In the genomic region with DNA sequence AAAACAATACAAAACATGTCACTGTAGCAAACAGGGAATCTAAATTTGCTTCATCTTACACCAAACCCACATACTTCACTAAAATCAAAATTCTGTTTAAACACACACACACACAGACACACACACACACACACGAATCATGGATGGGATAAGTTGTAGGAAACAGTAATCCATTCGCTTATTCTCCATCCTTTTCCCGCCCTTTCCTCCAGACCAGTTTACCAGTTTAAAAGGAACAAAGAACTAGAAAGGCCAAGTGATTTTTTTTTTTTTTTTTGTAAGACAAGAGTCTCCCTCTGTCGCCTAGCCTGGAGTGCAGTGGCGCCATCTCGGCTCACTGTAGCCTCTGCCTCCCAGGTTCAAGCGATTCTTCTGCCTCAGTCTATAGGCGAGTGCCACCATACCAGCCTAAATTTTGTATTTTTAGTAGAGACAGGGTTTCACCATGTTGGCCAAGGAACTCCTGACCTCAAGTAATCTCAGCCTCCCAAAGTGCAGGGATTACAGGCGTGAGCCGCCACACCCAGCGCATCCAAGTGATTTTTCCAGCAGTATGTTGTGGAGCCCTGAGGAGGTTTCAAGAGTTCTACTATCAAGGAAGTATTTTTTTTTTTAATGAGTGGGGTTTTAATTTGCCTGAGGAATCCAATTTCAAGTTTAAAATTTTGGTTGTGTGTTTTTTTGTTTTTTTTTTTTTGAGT, we compare ENCODE assay signal across 19 cellular contexts. TPM values are rescaled to one million over a fixed set of nuclear protein-coding genes. Genes with fewer than 3 reads are reported as not detected.
A peak's percentile ranks its signal among the peaks of the same experiment; 100 is the strongest.
DNase-seq lines count a peak whose midpoint lies in the region; ATAC-seq, FAIRE-seq and TF ChIP-seq lines count a peak whose summit lies in the region.
"Had no signal": no experiment of that assay in that cellular context is flagged by ENCODE, and none has a peak within 500 bp of the region (broad histone marks: within the 10 kb centered on the region; RNA-seq: fewer than 3 reads in every experiment).

No MANE protein-coding gene starts in this region.

- TF ChIP-seq EP300 in H1 (IDR thresholded peaks at IDR 0.05; ENCODE audit: borderline replicate concordance in 1 of 2, low read depth in 2 of 2, low read length in 2 of 2) = no peak

- H3K56ac ChIP-seq in H1 (replicated peaks; ENCODE audit: insufficient read length, low read depth, low read length) = no peak overlapping the region

- H2AFZ ChIP-seq in H1 (ENCODE audit: low read length) (no peak overlapping the region), osteoblast (ENCODE audit: low read length) (no peak overlapping the region)

- peaks cover 36 to 100% of the 10 kb centered on the region in 2 experiments for H3K79me2 ChIP-seq in H1 (ENCODE audit: control insufficient read depth in 1 of 2, insufficient read depth in 2 of 2, low read length in 2 of 2)
- peaks cover 100% of the 10 kb centered on the region for H3K79me2 ChIP-seq in osteoblast (ENCODE audit: insufficient read depth, low read length)

- no peak for DNase-seq in T-helper 2 cell treated with Interferon-gamma antibody and Interleukin-4, amounts not matched to agents 5 μg/mL and 100 μg/mL, for 36 hours (ENCODE audit: low spot score)
- no peak for DNase-seq in T-helper 2 cell
- DNase-seq in RWPE1 (ENCODE audit: low spot score) = no peak
- no peak for DNase-seq in H1 (ENCODE audit: low read depth in 1 of 2, low spot score in 2 of 2)
- DNase-seq in osteoblast (ENCODE audit: insufficient read length, low spot score, missing footprints) = no peak
- no peak for DNase-seq in AG20443 (ENCODE audit: low spot score)
- no peak for DNase-seq in colonic mucosa
- DNase-seq: activated CD4-positive, alpha-beta T cell treated with anti-CD3 and anti-CD28 coated beads for 1 hour; COR-L47; Kasumi-1; left ventricle myocardium superior; NCI-H2029; NCI-H526; stimulated activated CD4-positive, alpha-beta T cell treated with anti-CD3 and anti-CD28 coated beads, Interleukin-4, amount 100 ng/mL, for 1 hour; upper lobe of left lung had no signal

- H4K20me1 ChIP-seq in H1 (replicated peaks in 1 of 2; ENCODE audit: control insufficient read depth in 1 of 2, insufficient read depth in 2 of 2, low read length in 2 of 2) = peaks cover 6 to 8% of the 10 kb centered on the region in 2 experiments
- peaks cover 57% of the 10 kb centered on the region for H4K20me1 ChIP-seq in osteoblast (ENCODE audit: insufficient read depth, low read length)

- H3K4ac ChIP-seq in H1 (replicated peaks; ENCODE audit: insufficient read length, low read depth, low read length) = no peak overlapping the region

- TF ChIP-seq RAD21 in H1 (IDR thresholded peaks at IDR 0.05 in 1 of 2, conservative IDR thresholded peaks at IDR 0.05 in 1 of 2; ENCODE audit: low read depth in 2 of 2, low read length in 2 of 2) = no peak

- CTCF ChIA-PET in RWPE1 (lab: Yijun Ruan, JAX) = no interaction called here
- CTCF ChIA-PET in H1 (lab: Charles Lee; ENCODE audit: partially characterized antibody) = no interaction called here

- no peak overlapping the region for H2BK20ac ChIP-seq in H1 (ENCODE audit: low read length)

- no peak overlapping the region for H2AK5ac ChIP-seq in H1 (ENCODE audit: low read depth, low read length)

- no peaks in the 10 kb centered on the region for H3K9me3 Mint-ChIP-seq in T-helper 2 cell treated with Interferon-gamma antibody and Interleukin-4, amounts not matched to agents 5 μg/mL and 100 μg/mL, for 36 hours
- H3K9me3 Mint-ChIP-seq: T-helper 1 cell treated with Interleukin-12 subunit alpha and Interleukin-12 subunit beta and Interleukin-4 antibody, amounts not matched to agents 30 μg/mL and 1 μg/mL, for 36 hours had no signal

- H2BK5ac ChIP-seq in H1 (ENCODE audit: low read depth, low read length) = 0 out of 2 replicates have a peak overlapping the region, but pooled peaks have one; percentile 18

- no peak overlapping the region for H2BK120ac ChIP-seq in H1 (replicated peaks; ENCODE audit: low read depth, low read length)

- peaks cover 41% of the 10 kb centered on the region for H3K4me1 Mint-ChIP-seq in T-helper 2 cell treated with Interferon-gamma antibody and Interleukin-4, amounts not matched to agents 5 μg/mL and 100 μg/mL, for 36 hours (ENCODE audit: low read depth)

- peaks cover 8% of the 10 kb centered on the region for H3K36me3 Mint-ChIP-seq in T-helper 2 cell treated with Interferon-gamma antibody and Interleukin-4, amounts not matched to agents 5 μg/mL and 100 μg/mL, for 36 hours (ENCODE audit: low read depth)

- no peak overlapping the region for H3K23ac ChIP-seq in H1 (ENCODE audit: insufficient read length)

- H3K4me3 ChIP-seq in H1 (ENCODE audit: extremely low read depth in 1 of 4, insufficient read depth in 2 of 4, low read depth in 3 of 4, low read length in 4 of 4) = no peak overlapping the region; a peak in 1 of 8 replicates
- H3K4me3 ChIP-seq in osteoblast (ENCODE audit: insufficient read depth, low read length) = no peak overlapping the region
- no peak overlapping the region for H3K4me3 ChIP-seq in colonic mucosa
- H3K4me3 ChIP-seq: upper lobe of left lung had no signal

- 75% methylated on average over 11 of the region's 11 CpGs; no CpG with 5 or more reads in 1 of the 2 experiments for WGBS in H1 (ENCODE audit: extremely low coverage in 1 of 2, insufficient coverage in 1 of 2, insufficient read length in 1 of 2, insufficient replicate concordance in 2 of 2, low coverage in 1 of 2, low lambda C conversion rate in 2 of 2, missing lambda C conversion rate in 1 of 2), 2 experiments

- no peaks in the 10 kb centered on the region; the same call in 1 of the 2 replicates for H3K79me1 ChIP-seq in H1 (ENCODE audit: low read depth, low read length)

- no peak overlapping the region for H3K14ac ChIP-seq in H1 (ENCODE audit: insufficient read length)

- H3K18ac ChIP-seq in H1 (ENCODE audit: extremely low read depth, low read length) = no peak overlapping the region

- TF ChIP-seq POLR2A in H1 (IDR thresholded peaks at IDR 0.05; ENCODE audit: control extremely low read depth in 1 of 2, low read depth in 2 of 2, low read length in 2 of 2) = no peak

- H3K4me1 ChIP-seq in H1 (replicated peaks in 1 of 4; ENCODE audit: control insufficient read depth in 3 of 4, insufficient read depth in 4 of 4, low read length in 3 of 4) (peaks cover 1 to 17% (median 11%) of the 10 kb centered on the region in 4 experiments; a peak in 6 of 7 replicates), osteoblast (ENCODE audit: insufficient read depth, low read length) (peaks cover 11% of the 10 kb centered on the region), colonic mucosa (peaks cover 6% of the 10 kb centered on the region)

- H2BK12ac ChIP-seq in H1 (ENCODE audit: low read depth, low read length) = no peak overlapping the region

- no peak for TF ChIP-seq CTCF in RWPE1 (conservative IDR thresholded peaks at IDR 0.05; ENCODE audit: low read depth)
- no peak for TF ChIP-seq CTCF in H1 (IDR thresholded peaks at IDR 0.05; ENCODE audit: control extremely low read depth in 1 of 3, insufficient read depth in 1 of 3, low read depth in 1 of 3, low read length in 3 of 3)
- no peak for TF ChIP-seq CTCF in osteoblast (IDR thresholded peaks at IDR 0.05; ENCODE audit: extremely low read depth, low read depth, low read length)
- TF ChIP-seq CTCF in colonic mucosa (IDR thresholded peaks at IDR 0.05) = no peak

- no peak overlapping the region for H4K5ac ChIP-seq in H1 (ENCODE audit: insufficient read length, low read depth, low read length)

- no peak for ATAC-seq in GM19397 (IDR thresholded peaks at IDR 0.05; ENCODE audit: unreplicated experiment)
- ATAC-seq: left ventricle myocardium superior, sciatic nerve had no signal

- H3K27me3 Mint-ChIP-seq in T-helper 2 cell treated with Interferon-gamma antibody and Interleukin-4, amounts not matched to agents 5 μg/mL and 100 μg/mL, for 36 hours (ENCODE audit: low read depth) = no peaks in the 10 kb centered on the region

- no peak overlapping the region for H3K9ac ChIP-seq in H1 (replicated peaks in 1 of 4; ENCODE audit: extremely low read depth in 1 of 4, low read depth in 3 of 4, low read length in 3 of 4)
- no peak overlapping the region for H3K9ac ChIP-seq in colonic mucosa (ENCODE audit: low read depth in 2 of 2, low read length in 2 of 2)

- H3K27ac ChIP-seq in RWPE1 (peak overlapping the region; percentile 20; the same call in 1 of the 2 replicates), H1 (ENCODE audit: low read depth, low read length) (no peak overlapping the region), osteoblast (ENCODE audit: low read depth, low read length) (no peak overlapping the region), colonic mucosa (no peak overlapping the region)
- H3K27ac ChIP-seq: upper lobe of left lung had no signal

- no peak for FAIRE-seq in H1 (lab: Jason Lieb, UNC)
- FAIRE-seq: RCC 7860 had no signal

- no peaks in the 10 kb centered on the region for H3K36me3 ChIP-seq in H1 (ENCODE audit: control insufficient read depth in 2 of 4, insufficient read depth in 4 of 4, low read length in 3 of 4)
- peaks cover 6% of the 10 kb centered on the region for H3K36me3 ChIP-seq in osteoblast (ENCODE audit: insufficient read depth, low read length)
- no peaks in the 10 kb centered on the region for H3K36me3 ChIP-seq in colonic mucosa
- H3K36me3 ChIP-seq: upper lobe of left lung had no signal

- H2BK15ac ChIP-seq in H1 (ENCODE audit: low read length) = no peak overlapping the region

- intact Hi-C loops in colonic mucosa (cut with DNase I) = loop anchor here (10.0 kb wide), 1 partner anchor 150 kb away; the partner anchor contains the start of gene ACYP2

- H3K23me2 ChIP-seq in H1 (ENCODE audit: low read depth, low read length) = peaks cover 3% of the 10 kb centered on the region

- peak overlapping the region; percentile 8 for H3K4me3 Mint-ChIP-seq in T-helper 2 cell treated with Interferon-gamma antibody and Interleukin-4, amounts not matched to agents 5 μg/mL and 100 μg/mL, for 36 hours
- H3K4me3 Mint-ChIP-seq: T-helper 1 cell treated with Interleukin-12 subunit alpha and Interleukin-12 subunit beta and Interleukin-4 antibody, amounts not matched to agents 30 μg/mL and 1 μg/mL, for 36 hours had no signal

- no peak overlapping the region for H3K27ac Mint-ChIP-seq in T-helper 2 cell treated with Interferon-gamma antibody and Interleukin-4, amounts not matched to agents 5 μg/mL and 100 μg/mL, for 36 hours
- H3K27ac Mint-ChIP-seq: T-helper 1 cell treated with Interleukin-12 subunit alpha and Interleukin-12 subunit beta and Interleukin-4 antibody, amounts not matched to agents 30 μg/mL and 1 μg/mL, for 36 hours had no signal

- H3K9me3 ChIP-seq in H1 (ENCODE audit: insufficient read depth in 2 of 2, low read depth in 1 of 2, low read length in 1 of 2) (no peaks in the 10 kb centered on the region), osteoblast (ENCODE audit: low read depth, low read length) (no peaks in the 10 kb centered on the region), colonic mucosa (no peaks in the 10 kb centered on the region)
- H3K9me3 ChIP-seq: upper lobe of left lung had no signal

- peak overlapping the region in 1 of 2 experiments; percentile 37; a peak in 1 of 4 replicates for H3K4me2 ChIP-seq in H1 (ENCODE audit: insufficient read depth in 1 of 2, low read depth in 2 of 2, low read length in 2 of 2)
- peak overlapping the region; percentile 23 for H3K4me2 ChIP-seq in osteoblast (ENCODE audit: insufficient read depth, low read length)

- no peak overlapping the region for H4K8ac ChIP-seq in H1 (ENCODE audit: extremely low read depth, insufficient read depth, low read length)

- no peaks in the 10 kb centered on the region for H3K27me3 ChIP-seq in H1 (replicated peaks in 1 of 4; ENCODE audit: control insufficient read depth in 3 of 4, extremely low read depth in 1 of 4, insufficient read depth in 3 of 4, low read length in 3 of 4)
- no peaks in the 10 kb centered on the region for H3K27me3 ChIP-seq in osteoblast (ENCODE audit: insufficient read depth, low read length)
- no peaks in the 10 kb centered on the region for H3K27me3 ChIP-seq in colonic mucosa
- H3K27me3 ChIP-seq: upper lobe of left lung had no signal

- no peak overlapping the region for H4K91ac ChIP-seq in H1 (replicated peaks; ENCODE audit: insufficient read length, low read length)

- POLR2A ChIA-PET in RWPE1 (lab: Yijun Ruan, JAX; ENCODE audit: low non-redundant PET) = no interaction called here
- POLR2A ChIA-PET in H1 (lab: Charles Lee; ENCODE audit: partially characterized antibody) = interaction anchor here (0.6 kb wide), 1 partner anchor 552 kb away, joined by 3 read pairs; no protein-coding TSS in a partner anchor

RNA-seq across cellular contexts. Expression of gene PSME4, which starts 5.7 kb away (rescaled TPM):
- total RNA-seq in H1 (2021; fragmentation: NEBNext Ultra II Directional; extraction: Animal tissue kit (Norgen Biotek cat#: 25700)) = 104 and 116 TPM in 2 replicates
- 21.5 and 42.2 TPM in 2 replicates for polyA plus RNA-seq in H1 (2011; rRNA removed)
- polyA plus RNA-seq in H1 (2011; cell fraction: cytosol; rRNA removed) = 34.5 TPM
- 20.9 TPM for polyA plus RNA-seq in H1 (2011; cell fraction: nucleus; rRNA removed)
- 56.0 to 83.0 TPM (median 66.7 TPM) in 4 replicates for polyA plus RNA-seq in H1 (2012, experiment 1 of 2)
- 5.5 TPM for polyA plus RNA-seq in H1 (2012, experiment 2 of 2)
- 46.7 TPM for polyA plus RNA-seq in H1 (2013, experiment 1 of 2)
- polyA plus RNA-seq in H1 (2013, experiment 2 of 2) = 48.3 TPM
- 106 and 141 TPM in 2 replicates for polyA minus RNA-seq in H1 (2011; rRNA and poly(A)+ RNA removed)
- polyA minus RNA-seq in H1 (2011; cell fraction: cytosol; rRNA and poly(A)+ RNA removed) = 45.9 TPM
- 77.7 TPM for polyA minus RNA-seq in H1 (2011; cell fraction: nucleus; rRNA and poly(A)+ RNA removed)
- total RNA-seq in osteoblast (58.0 and 61.9 TPM in 2 replicates), colonic mucosa (10 to 100 TPM; 42.4 to 56.3 TPM)
